In the genomic region with DNA sequence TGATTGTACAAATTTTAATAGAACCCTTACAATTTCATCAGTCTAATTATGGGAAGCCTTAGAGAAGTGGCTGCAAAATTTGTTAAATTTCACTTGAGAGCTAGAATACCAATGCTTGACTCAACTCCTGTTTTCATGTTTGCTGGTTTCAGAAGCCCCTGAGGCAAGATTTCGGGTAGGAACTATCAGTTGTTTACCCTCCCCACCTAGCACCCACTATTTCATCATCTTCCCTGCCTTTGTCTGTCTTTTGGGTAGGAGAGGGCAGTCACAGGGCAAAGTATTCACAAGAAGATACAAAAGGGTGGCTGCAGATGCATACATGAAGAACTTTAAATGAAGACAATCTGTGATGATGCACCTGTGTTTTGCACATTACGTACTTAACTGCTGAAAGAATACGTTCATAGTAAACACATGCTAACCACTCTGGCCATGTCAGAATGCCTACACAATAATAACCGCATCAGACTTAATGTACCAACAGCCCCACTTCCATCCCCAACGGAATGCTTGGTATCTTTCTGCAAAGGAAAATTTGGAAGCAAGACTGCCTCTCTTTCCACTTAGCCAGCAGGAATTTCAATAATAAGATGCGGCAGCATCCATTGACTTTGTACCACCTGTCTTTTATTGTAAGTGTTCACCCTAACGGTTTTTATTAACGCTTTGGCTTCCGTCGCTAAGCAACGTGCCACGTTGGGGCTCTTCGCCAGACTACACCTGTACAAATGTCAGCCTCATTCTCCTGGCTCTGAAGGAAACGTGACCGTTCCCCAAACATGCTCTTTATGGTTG, we compare ENCODE assay signal across 10 cellular contexts. TPM values are rescaled to one million over a fixed set of nuclear protein-coding genes. Genes with fewer than 3 reads are reported as not detected.
A peak's percentile ranks its signal among the peaks of the same experiment; 100 is the strongest.
DNase-seq lines count a peak whose midpoint lies in the region; FAIRE-seq and TF ChIP-seq lines count a peak whose summit lies in the region.
"Had no signal": no experiment of that assay in that cellular context is flagged by ENCODE, and none has a peak within 500 bp of the region (broad histone marks: within the 10 kb centered on the region; RNA-seq: fewer than 3 reads in every experiment).

No MANE protein-coding gene starts in this region.

- H3K9me3 ChIP-seq in NT2/D1 (ENCODE audit: insufficient read depth, low read length) (no peaks in the 10 kb centered on the region), esophagus squamous epithelium (no peaks in the 10 kb centered on the region), skeletal muscle tissue (ENCODE audit: control insufficient read depth in 3 of 3, low read length in 3 of 3) (no peaks in the 10 kb centered on the region)

- H3K36me3 ChIP-seq in NT2/D1 (ENCODE audit: insufficient read depth, insufficient read length, low read length) (no peaks in the 10 kb centered on the region), esophagus squamous epithelium (no peaks in the 10 kb centered on the region), skeletal muscle tissue (ENCODE audit: control insufficient read depth in 3 of 3, insufficient read depth in 3 of 3, low read length in 3 of 3) (no peaks in the 10 kb centered on the region)

- FAIRE-seq in GM19239 (lab: Jason Lieb, UNC): no peak
- FAIRE-seq: islet of Langerhans, TTC549 had no signal

- DNase-seq in NCI-H1092 treated with DMSO at 0.1 percent for 48 hours (lab: John Stamatoyannopoulos, UW) (peak; percentile 53), NCI-H1092 (lab: John Stamatoyannopoulos, UW) (no peak), NT2/D1 (ENCODE audit: low read depth, low spot score) (no peak), esophagus squamous epithelium (lab: John Stamatoyannopoulos, UW) (no peak), GM19239 (ENCODE audit: insufficient read length, low spot score) (no peak), SK-N-DZ (ENCODE audit: low spot score) (no peak)
- no peak for DNase-seq in activated CD8-positive, alpha-beta memory T cell treated with anti-CD3 and anti-CD28 coated beads for 24 hours

- H3K9ac ChIP-seq in NT2/D1 (ENCODE audit: insufficient read length, low read depth) (peak overlapping the region; percentile 26), skeletal muscle tissue (ENCODE audit: low read depth in 1 of 3, low read length in 3 of 3) (peak overlapping the region in 1 of 3 donors; percentile 54)

- no peak for TF ChIP-seq CTCF in esophagus squamous epithelium (IDR thresholded peaks at IDR 0.05)

- TF ChIP-seq POLR2A in esophagus squamous epithelium (IDR thresholded peaks at IDR 0.05): no peak

- intact Hi-C loops in esophagus squamous epithelium (cut with DNase I): no loop called here

- 10 to 11% methylated on average over 15 of the region's 15 CpGs for WGBS in esophagus squamous epithelium, 2 donors

- no peaks in the 10 kb centered on the region for H3K27me3 ChIP-seq in NT2/D1 (ENCODE audit: insufficient read depth, insufficient read length)
- H3K27me3 ChIP-seq in esophagus squamous epithelium: no peaks in the 10 kb centered on the region
- peaks cover 0 to 4% (median 4%) of the 10 kb centered on the region in 3 donors for H3K27me3 ChIP-seq in skeletal muscle tissue (ENCODE audit: control insufficient read depth in 3 of 3, insufficient read depth in 3 of 3, low read length in 3 of 3)

- H3K27ac ChIP-seq in esophagus squamous epithelium: no peak overlapping the region
- no peak overlapping the region for H3K27ac ChIP-seq in skeletal muscle tissue (ENCODE audit: low read depth, low read length)

- H3K4me3 ChIP-seq in NT2/D1 (ENCODE audit: insufficient read length, low read depth) (no peak overlapping the region), esophagus squamous epithelium (peak overlapping the region in 3 of 4 donors; percentile 42 to 62 (median 51)), skeletal muscle tissue (ENCODE audit: low read length in 3 of 3) (peak overlapping the region; percentile 56 to 67 (median 60))

- H3K4me1 ChIP-seq in NT2/D1 (ENCODE audit: insufficient read depth, insufficient read length) (peaks cover 2% of the 10 kb centered on the region), esophagus squamous epithelium (peaks cover 0 to 24% (median 6%) of the 10 kb centered on the region in 3 donors), skeletal muscle tissue (ENCODE audit: control insufficient read depth in 3 of 3, insufficient read depth in 3 of 3, low read length in 3 of 3) (peaks cover 8 to 15% (median 9%) of the 10 kb centered on the region in 3 donors)

RNA-seq across cellular contexts. Expression of a gene that starts 30.4 kb away (rescaled TPM):
- total RNA-seq in esophagus squamous epithelium (1,000 to 10,000 TPM; 2,183 to 3,899 (median 2,784) TPM), skeletal muscle tissue (4,283 TPM)
- polyA plus RNA-seq in SK-N-DZ (2014; cell fraction: cytosol; rRNA removed): 2,440 and 2,961 TPM in 2 replicates
- polyA plus RNA-seq in SK-N-DZ (2014; cell fraction: nucleus; rRNA removed): 1,300 and 1,726 TPM in 2 replicates
